ENCODE assay signal across 9 cellular contexts in the genomic region with DNA sequence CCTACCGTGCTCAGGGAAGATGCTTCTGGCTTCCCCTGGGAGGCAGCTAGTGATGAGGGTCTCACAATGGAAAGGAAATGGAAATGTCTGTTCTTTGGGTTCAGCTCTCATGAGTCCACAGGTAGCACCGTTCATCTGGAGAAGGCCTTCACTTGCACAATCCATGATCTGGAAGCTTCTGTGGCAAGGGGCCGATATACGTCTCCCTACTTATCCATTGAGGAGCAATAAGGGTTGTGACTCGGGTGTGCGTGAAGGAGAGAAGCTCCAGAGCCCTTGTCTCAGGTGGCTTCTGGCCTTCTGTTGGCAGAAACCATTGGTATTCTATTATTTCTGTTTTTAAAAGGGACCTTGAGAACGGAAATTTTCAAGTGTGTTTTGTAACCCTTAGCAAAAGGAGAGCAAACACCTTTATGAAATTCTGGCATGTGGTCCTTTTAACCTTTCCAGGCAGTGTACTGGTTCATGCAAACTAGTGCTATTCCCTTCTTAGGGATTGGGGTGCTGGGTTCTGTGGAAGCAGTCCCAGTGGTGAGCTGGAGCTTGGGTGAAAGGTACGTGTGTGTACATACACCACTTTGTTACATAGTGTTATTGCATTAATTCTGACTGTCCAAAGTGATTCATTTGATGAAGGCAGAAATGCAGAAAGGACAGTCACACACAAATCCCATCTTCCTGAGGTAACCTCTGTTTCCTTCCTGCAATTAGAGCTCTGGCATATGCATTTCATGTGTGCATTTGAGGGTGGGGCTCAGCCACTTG. TPM values are rescaled to one million over a fixed set of nuclear protein-coding genes. Genes with fewer than 3 reads are reported as not detected.
DNase-seq lines count a peak whose midpoint lies in the region; ATAC-seq, FAIRE-seq and TF ChIP-seq lines count a peak whose summit lies in the region.
"Had no signal": no experiment of that assay in that cellular context is flagged by ENCODE, and none has a peak within 500 bp of the region (broad histone marks: within the 10 kb centered on the region; RNA-seq: fewer than 3 reads in every experiment).

No MANE protein-coding gene starts in this region.

- 88% methylated on average over 8 of the region's 8 CpGs for WGBS in GM12878 (ENCODE audit: insufficient coverage, insufficient replicate concordance, low lambda C conversion rate, missing lambda C conversion rate)

- TF ChIP-seq EP300 in GM12878 (IDR thresholded peaks at IDR 0.05; ENCODE audit: borderline replicate concordance in 1 of 2, control insufficient read depth in 1 of 2, low read depth in 2 of 2, low read length in 2 of 2) = no peak

- CTCF ChIA-PET in GM12878 (lab: Yijun Ruan, JAX) = interaction anchor here (1.1 to 1.5 kb wide), 4 partner anchors 9 to 144 kb away, joined by 3 to 9 read pairs (median 4); no protein-coding TSS in a partner anchor

- RAD21 ChIA-PET in GM12878 (lab: Charles Lee; ENCODE audit: unreplicated experiment) = interaction anchor here (0.9 to 2.8 kb wide), 6 partner anchors 13 to 78 kb away, joined by 3 to 17 read pairs (median 5); no protein-coding TSS in a partner anchor

- no peak for TF ChIP-seq RAD21 in GM12878 (IDR thresholded peaks at IDR 0.05; ENCODE audit: insufficient read depth, low read depth, low read length)

- H4K20me1 ChIP-seq in GM12878 (ENCODE audit: control insufficient read depth, insufficient read depth) = no peaks in the 10 kb centered on the region

- no peak for TF ChIP-seq POLR2A in GM12878 (IDR thresholded peaks at IDR 0.05; ENCODE audit: low read depth, low read length)

- in situ Hi-C loops in GM12878 (cut with MboI) = no loop called here

- H3K4me1 ChIP-seq in left ventricle myocardium inferior = peaks cover 100% of the 10 kb centered on the region
- peaks cover 80% of the 10 kb centered on the region for H3K4me1 ChIP-seq in GM12878 (ENCODE audit: control insufficient read depth, insufficient read depth, low read length)
- H3K4me1 ChIP-seq in mucosa of descending colon (ENCODE audit: low read depth) = peaks cover 94% of the 10 kb centered on the region

- POLR2A ChIA-PET in GM12878 (lab: Charles Lee) = interaction anchor here (0.5 to 1.3 kb wide), 4 partner anchors 20 to 100 kb away, joined by 3 to 4 read pairs (median 3); partner anchors contain the start of gene KLF13

- no peak overlapping the region for H2AFZ ChIP-seq in GM12878 (ENCODE audit: control insufficient read depth, low read depth, low read length)

- no TSS peak for BruUV-seq in GM12878 (replicated peaks; lab: Mats Ljungman, UMichigan)

- SMC1A ChIA-PET in GM12878 (lab: Charles Lee; ENCODE audit: uncharacterized antibody, unreplicated experiment) = interaction anchor here (0.7 to 1.7 kb wide), 8 partner anchors 8 to 114 kb away, joined by 3 to 6 read pairs (median 3); no protein-coding TSS in a partner anchor

- H3K79me2 ChIP-seq in GM12878 (ENCODE audit: control insufficient read depth, insufficient read depth, low read length) = peaks cover 93% of the 10 kb centered on the region

- H3K27ac ChIP-seq in left ventricle myocardium inferior (replicated peaks) (peak overlapping the region; percentile 100), GM12878 (ENCODE audit: control insufficient read depth, insufficient read depth) (peak overlapping the region; percentile 85; the same call in 1 of the 2 replicates)

- DNase-seq in left ventricle myocardium inferior (no peak), left ventricle myocardium superior (no peak), GM12878 (ENCODE audit: low read depth, low spot score) (no peak), mucosa of descending colon (no peak), hippocampal formation (lab: John Stamatoyannopoulos, UW) (no peak), AG08396 (ENCODE audit: low spot score) (no peak), HuH-7.5 (ENCODE audit: low spot score) (no peak), SW 1271 (lab: John Stamatoyannopoulos, UW) (no peak)
- DNase-seq: MV-4-11 had no signal

- ATAC-seq in left ventricle myocardium superior = no peak
- ATAC-seq in GM12878 = no peak
- peak; percentile 49 for ATAC-seq in mucosa of descending colon

- intact Hi-C loops in left ventricle myocardium inferior (cut with micrococcal nuclease) (no loop called here), left ventricle myocardium superior (cut with micrococcal nuclease) (no loop called here), GM12878 (cut with micrococcal nuclease; ENCODE audit: unreplicated experiment) (no loop called here), mucosa of descending colon (cut with DNase I, micrococcal nuclease) (no loop called here)

- H3K36me3 ChIP-seq in left ventricle myocardium inferior (no peaks in the 10 kb centered on the region), GM12878 (ENCODE audit: control insufficient read depth in 2 of 2, insufficient read depth in 2 of 2, low read length in 1 of 2) (peaks cover 14 to 25% of the 10 kb centered on the region in 2 experiments), mucosa of descending colon (ENCODE audit: low read depth) (no peaks in the 10 kb centered on the region)

- H3K9me3 ChIP-seq in left ventricle myocardium inferior (replicated peaks) (no peaks in the 10 kb centered on the region), GM12878 (replicated peaks; ENCODE audit: control insufficient read depth, insufficient read depth, low read length) (no peaks in the 10 kb centered on the region; the same call in 2 of the 3 replicates), mucosa of descending colon (no peaks in the 10 kb centered on the region)

- no peak for FAIRE-seq in GM12878 (lab: Jason Lieb, UNC)

- no peak overlapping the region for H3K4me3 ChIP-seq in left ventricle myocardium inferior
- H3K4me3 ChIP-seq in GM12878 = no peak overlapping the region
- no peak overlapping the region for H3K4me3 ChIP-seq in mucosa of descending colon

- no peak overlapping the region for H3K9ac ChIP-seq in GM12878 (ENCODE audit: control insufficient read depth, insufficient read depth, low read length)

- no peak for TF ChIP-seq CTCF in left ventricle myocardium inferior (IDR thresholded peaks at IDR 0.05; ENCODE audit: borderline replicate concordance)
- no peak for TF ChIP-seq CTCF in GM12878 (IDR thresholded peaks at IDR 0.05 in 2 of 3, conservative IDR thresholded peaks at IDR 0.05 in 1 of 3; ENCODE audit: control insufficient read depth in 2 of 3, extremely low read depth in 1 of 3, insufficient read depth in 1 of 3, low read depth in 3 of 3, low read length in 3 of 3)
- TF ChIP-seq CTCF in mucosa of descending colon (IDR thresholded peaks at IDR 0.05) = no peak

- H3K4me2 ChIP-seq in GM12878 (ENCODE audit: control insufficient read depth, insufficient read depth) = peak overlapping the region; percentile 84; the same call in 1 of the 2 replicates

- no peaks in the 10 kb centered on the region for H3K27me3 ChIP-seq in left ventricle myocardium inferior (ENCODE audit: low read depth)
- H3K27me3 ChIP-seq in GM12878 (replicated peaks in 1 of 2; ENCODE audit: control insufficient read depth in 2 of 2, insufficient read depth in 2 of 2, low read length in 1 of 2) = no peaks in the 10 kb centered on the region

TF ChIP-seq in GM12878, 131 proteins besides CTCF, POLR2A, EP300 and RAD21:
- no peak for TF ChIP-seq ETV6 (conservative IDR thresholded peaks at IDR 0.05 in 1 of 2, IDR thresholded peaks at IDR 0.05 in 1 of 2; ENCODE audit: borderline replicate concordance in 1 of 2, low read depth in 1 of 2)
- TF ChIP-seq NFIC (IDR thresholded peaks at IDR 0.05; ENCODE audit: low read depth, low read length) = no peak
- no peak for TF ChIP-seq ZZZ3 (IDR thresholded peaks at IDR 0.05; ENCODE audit: control insufficient read depth, insufficient read length, low read depth)
- no peak for TF ChIP-seq ZNF217 (IDR thresholded peaks at IDR 0.05)

RNA-seq across cellular contexts. Expression of gene KLF13, which starts 32.5 kb away (rescaled TPM):
- total RNA-seq in left ventricle myocardium inferior (62.3 TPM), left ventricle myocardium superior (85.3 TPM), GM12878 (2014; rRNA removed) (49.3 and 51.8 TPM in 2 replicates), GM12878 (2014; rRNA removed; fragmentation: Illumina TruSeq; extraction: Trizol) (64.7 and 65.1 TPM in 2 replicates), GM12878 (2021) (109 and 112 TPM in 2 replicates), mucosa of descending colon (100 to 1,000 TPM in 1 of 3 donors, 10 to 100 TPM in 2; 72.4 to 107 (median 91.2) TPM)
- total RNA-seq in GM12878 (2013; cell fraction: nucleolus; rRNA removed) = 47.3 and 48.6 TPM in 2 replicates
- 21.1 TPM for polyA plus RNA-seq in GM12878 (2011; ENCODE audit: low read depth)
- polyA plus RNA-seq in GM12878 (2011; rRNA removed) (71.9 and 72.0 TPM in 2 replicates), GM12878 (2014; fragmentation: Illumina TruSeq; extraction: Trizol) (42.3 and 48.2 TPM in 2 replicates), GM12878 (2014; fragmentation: Nextera tagmentation; extraction: Ambion mirVana) (10 to 100 TPM; 31.1 to 63.1 TPM), GM12878 (2014; rRNA removed) (51.0 and 52.4 TPM in 2 replicates), GM12878 (2016; fragmentation: Nextera tagmentation; extraction: Ambion mirVana) (10 to 100 TPM; 20.3 to 24.4 TPM)
- polyA plus RNA-seq in GM12878 (2011; cell fraction: cytosol; rRNA removed) = 40.2 and 46.9 TPM in 2 replicates
- 35.3 and 41.2 TPM in 2 replicates for polyA plus RNA-seq in GM12878 (2011; cell fraction: nucleus; rRNA removed)
- 50.2 and 70.7 TPM in 2 replicates for polyA plus RNA-seq in GM12878 (2012)
- 55.7 and 58.5 TPM in 2 replicates for polyA minus RNA-seq in GM12878 (2011; rRNA and poly(A)+ RNA removed)
- polyA minus RNA-seq in GM12878 (2011; cell fraction: cytosol; rRNA and poly(A)+ RNA removed) = 23.3 and 37.1 TPM in 2 replicates
- polyA minus RNA-seq in GM12878 (2011; cell fraction: nucleus; rRNA and poly(A)+ RNA removed) = 10.3 and 17.7 TPM in 2 replicates
